ENCODE assay signal across 10 cellular contexts in genomic region chr10:110336111-110336721, GRCh38. TPM values are rescaled to one million over a fixed set of nuclear protein-coding genes. Genes with fewer than 3 reads are reported as not detected.
A peak's percentile ranks its signal among the peaks of the same experiment; 100 is the strongest.
DNase-seq lines count a peak whose midpoint lies in the region; ATAC-seq, FAIRE-seq and TF ChIP-seq lines count a peak whose summit lies in the region.
"Had no signal": no experiment of that assay in that cellular context is flagged by ENCODE, and none has a peak within 500 bp of the region (broad histone marks: within the 10 kb centered on the region; RNA-seq: fewer than 3 reads in every experiment).

No MANE protein-coding gene starts in this region.

- H3K9ac ChIP-seq in H1 (replicated peaks in 1 of 4; ENCODE audit: extremely low read depth in 1 of 4, low read depth in 3 of 4, low read length in 3 of 4) = no peak overlapping the region

- H3K4me2 ChIP-seq in H1 (ENCODE audit: insufficient read depth in 1 of 2, low read depth in 2 of 2, low read length in 2 of 2) = peak overlapping the region; percentile 44 to 56
- H3K4me2 ChIP-seq in osteoblast (ENCODE audit: insufficient read depth, low read length) = peak overlapping the region; percentile 67

- ATAC-seq in HG03439 (IDR thresholded peaks at IDR 0.05; ENCODE audit: unreplicated experiment) = no peak
- ATAC-seq: naive thymus-derived CD8-positive, alpha-beta T cell had no signal

- POLR2A ChIA-PET in H1 (lab: Charles Lee; ENCODE audit: partially characterized antibody) = interaction anchor here (0.7 to 0.9 kb wide), 2 partner anchors 38 to 70 kb away, joined by 3 to 4 read pairs; no protein-coding TSS in a partner anchor

- no peak overlapping the region for H2BK120ac ChIP-seq in H1 (replicated peaks; ENCODE audit: low read depth, low read length)

- H4K5ac ChIP-seq in H1 (ENCODE audit: insufficient read length, low read depth, low read length) = peak overlapping the region; percentile 12

- no peak overlapping the region for H3K18ac ChIP-seq in H1 (ENCODE audit: extremely low read depth, low read length)

- DNase-seq in GM04503 (ENCODE audit: low read depth) = peak; percentile 97
- DNase-seq in NCI-H2227 (lab: John Stamatoyannopoulos, UW; ENCODE audit: unreplicated experiment) = peak; percentile 35
- DNase-seq in H1 (ENCODE audit: low read depth in 1 of 2, low spot score in 2 of 2) = peak in 1 of 2 experiments; percentile 58
- DNase-seq in osteoblast (ENCODE audit: insufficient read length, low spot score, missing footprints) = peak; percentile 98
- no peak for DNase-seq in RPMI8226
- no peak for DNase-seq in GM13977 (ENCODE audit: low spot score)
- DNase-seq in small intestine = no peak
- DNase-seq: naive thymus-derived CD8-positive, alpha-beta T cell had no signal

- no peak overlapping the region; the same call in 1 of the 2 replicates for H2BK5ac ChIP-seq in H1 (ENCODE audit: low read depth, low read length)

- no peak overlapping the region for H3K23ac ChIP-seq in H1 (ENCODE audit: insufficient read length)

- FAIRE-seq in H1 (lab: Jason Lieb, UNC) (no peak), small intestine (lab: Jason Lieb, UNC) (no peak)

- TF ChIP-seq CTCF in H1 (IDR thresholded peaks at IDR 0.05; ENCODE audit: control extremely low read depth in 1 of 3, insufficient read depth in 1 of 3, low read depth in 1 of 3, low read length in 3 of 3) (peak in 2 of 3 experiments; percentile 12 to 17; a peak in 2 of 4 replicates), osteoblast (IDR thresholded peaks at IDR 0.05; ENCODE audit: extremely low read depth, low read depth, low read length) (peak; percentile 33), GM13977 (IDR thresholded peaks at IDR 0.05; ENCODE audit: extremely low read depth, insufficient read depth, missing control alignments) (no peak)

- TF ChIP-seq EP300 in H1 (IDR thresholded peaks at IDR 0.05; ENCODE audit: borderline replicate concordance in 1 of 2, low read depth in 2 of 2, low read length in 2 of 2) = no peak

- TF ChIP-seq RAD21 in H1 (IDR thresholded peaks at IDR 0.05 in 1 of 2, conservative IDR thresholded peaks at IDR 0.05 in 1 of 2; ENCODE audit: low read depth in 2 of 2, low read length in 2 of 2) = no peak

- no peak overlapping the region for H3K4ac ChIP-seq in H1 (replicated peaks; ENCODE audit: insufficient read length, low read depth, low read length)

- CTCF ChIA-PET in H1 (lab: Charles Lee; ENCODE audit: partially characterized antibody) = interaction anchor here (0.7 to 2.3 kb wide), 17 partner anchors 8 to 339 kb away, joined by 3 to 13 read pairs (median 3); no protein-coding TSS in a partner anchor

- no peak overlapping the region for H3K56ac ChIP-seq in H1 (replicated peaks; ENCODE audit: insufficient read length, low read depth, low read length)

- H4K20me1 ChIP-seq in H1 (replicated peaks in 1 of 2; ENCODE audit: control insufficient read depth in 1 of 2, insufficient read depth in 2 of 2, low read length in 2 of 2) (no peaks in the 10 kb centered on the region), osteoblast (ENCODE audit: insufficient read depth, low read length) (no peaks in the 10 kb centered on the region)

- no peak overlapping the region for H2BK12ac ChIP-seq in H1 (ENCODE audit: low read depth, low read length)

- H3K4me1 ChIP-seq in H1 (replicated peaks in 1 of 4; ENCODE audit: control insufficient read depth in 3 of 4, insufficient read depth in 4 of 4, low read length in 3 of 4) (peaks cover 5 to 12% (median 6%) of the 10 kb centered on the region in 4 experiments; a peak in 6 of 7 replicates), osteoblast (ENCODE audit: insufficient read depth, low read length) (peaks cover 29% of the 10 kb centered on the region), small intestine (ENCODE audit: control insufficient read depth in 2 of 2, insufficient read depth in 1 of 2, low read depth in 1 of 2, low read length in 1 of 2) (no peaks in the 10 kb centered on the region)
- H3K4me1 ChIP-seq: uterus had no signal

- H2BK20ac ChIP-seq in H1 (ENCODE audit: low read length) = no peak overlapping the region

- in situ Hi-C loops in GM13977 (cut with MboI; ENCODE audit: low pct_unique_long_range_greater_than_20kb, low sequenced_read_pairs, unreplicated experiment) = no loop called here

- no peak overlapping the region for H2BK15ac ChIP-seq in H1 (ENCODE audit: low read length)

- TF ChIP-seq POLR2A in H1 (IDR thresholded peaks at IDR 0.05; ENCODE audit: control extremely low read depth in 1 of 2, low read depth in 2 of 2, low read length in 2 of 2) = no peak

- H4K91ac ChIP-seq in H1 (replicated peaks; ENCODE audit: insufficient read length, low read length) = no peak overlapping the region

- WGBS in H1 (ENCODE audit: extremely low coverage in 1 of 2, insufficient coverage in 1 of 2, insufficient read length in 1 of 2, insufficient replicate concordance in 2 of 2, low coverage in 1 of 2, low lambda C conversion rate in 2 of 2, missing lambda C conversion rate in 1 of 2), 2 experiments = 45% methylated on average over 10 of the region's 10 CpGs; no CpG with 5 or more reads in 1 of the 2 experiments
- WGBS in small intestine, 3 donors = 68 to 93% (median 79%) methylated on average over 10 of the region's 10 CpGs

- H2AK5ac ChIP-seq in H1 (ENCODE audit: low read depth, low read length) = no peak overlapping the region

- peak overlapping the region; percentile 87 for H2AFZ ChIP-seq in H1 (ENCODE audit: low read length)
- peak overlapping the region; percentile 60 for H2AFZ ChIP-seq in osteoblast (ENCODE audit: low read length)

- no peak overlapping the region for H3K14ac ChIP-seq in H1 (ENCODE audit: insufficient read length)

- H3K4me3 ChIP-seq in H1 (ENCODE audit: extremely low read depth in 1 of 4, insufficient read depth in 2 of 4, low read depth in 3 of 4, low read length in 4 of 4) (peak overlapping the region in 1 of 4 experiments; percentile 8; a peak in 1 of 8 replicates), osteoblast (ENCODE audit: insufficient read depth, low read length) (peak overlapping the region; percentile 36), small intestine (ENCODE audit: low read depth in 1 of 2, low read length in 2 of 2) (no peak overlapping the region)
- H3K4me3 ChIP-seq: uterus had no signal

- H3K36me3 ChIP-seq in H1 (ENCODE audit: control insufficient read depth in 2 of 4, insufficient read depth in 4 of 4, low read length in 3 of 4) = no peaks in the 10 kb centered on the region
- no peaks in the 10 kb centered on the region for H3K36me3 ChIP-seq in osteoblast (ENCODE audit: insufficient read depth, low read length)
- H3K36me3 ChIP-seq in small intestine (ENCODE audit: control insufficient read depth in 2 of 2, insufficient read depth in 2 of 2, low read length in 2 of 2) = no peaks in the 10 kb centered on the region
- H3K36me3 ChIP-seq: uterus had no signal

- H3K9me3 ChIP-seq in H1 (ENCODE audit: insufficient read depth in 2 of 2, low read depth in 1 of 2, low read length in 1 of 2) (peaks cover 0 to 7% of the 10 kb centered on the region in 2 experiments; a peak in 2 of 4 replicates), osteoblast (ENCODE audit: low read depth, low read length) (no peaks in the 10 kb centered on the region), small intestine (ENCODE audit: control insufficient read depth, low read depth) (no peaks in the 10 kb centered on the region)
- H3K9me3 ChIP-seq: uterus had no signal

- H3K79me2 ChIP-seq in H1 (ENCODE audit: control insufficient read depth in 1 of 2, insufficient read depth in 2 of 2, low read length in 2 of 2) = no peaks in the 10 kb centered on the region
- H3K79me2 ChIP-seq in osteoblast (ENCODE audit: insufficient read depth, low read length) = no peaks in the 10 kb centered on the region

- no peaks in the 10 kb centered on the region for H3K79me1 ChIP-seq in H1 (ENCODE audit: low read depth, low read length)

- no peak overlapping the region for H3K27ac ChIP-seq in H1 (ENCODE audit: low read depth, low read length)
- peak overlapping the region; percentile 82 for H3K27ac ChIP-seq in osteoblast (ENCODE audit: low read depth, low read length)
- H3K27ac ChIP-seq in small intestine (ENCODE audit: low read depth in 1 of 2, low read length in 1 of 2) = no peak overlapping the region

- peaks cover 2% of the 10 kb centered on the region; the same call in 1 of the 2 replicates for H3K23me2 ChIP-seq in H1 (ENCODE audit: low read depth, low read length)

- no peak overlapping the region for H4K8ac ChIP-seq in H1 (ENCODE audit: extremely low read depth, insufficient read depth, low read length)

- no peaks in the 10 kb centered on the region for H3K27me3 ChIP-seq in H1 (replicated peaks in 1 of 4; ENCODE audit: control insufficient read depth in 3 of 4, extremely low read depth in 1 of 4, insufficient read depth in 3 of 4, low read length in 3 of 4)
- no peaks in the 10 kb centered on the region for H3K27me3 ChIP-seq in osteoblast (ENCODE audit: insufficient read depth, low read length)
- H3K27me3 ChIP-seq in small intestine (ENCODE audit: control insufficient read depth in 2 of 2, insufficient read depth in 2 of 2, low read length in 2 of 2) = no peaks in the 10 kb centered on the region
- H3K27me3 ChIP-seq: uterus had no signal

TF ChIP-seq in H1, 55 proteins besides CTCF, POLR2A, EP300 and RAD21 (continues in another document):
- no peak for TF ChIP-seq ZNF274 (IDR thresholded peaks at IDR 0.05; ENCODE audit: borderline replicate concordance, extremely low read depth, low read length)
- TF ChIP-seq FOSL1 (IDR thresholded peaks at IDR 0.05; ENCODE audit: insufficient read depth, low read depth, low read length) = no peak
- TF ChIP-seq JUN (IDR thresholded peaks at IDR 0.05; ENCODE audit: low read depth, low read length) = no peak
- no peak for TF ChIP-seq SUZ12 (IDR thresholded peaks at IDR 0.05; ENCODE audit: low read length)
- no peak for TF ChIP-seq SAP30 (IDR thresholded peaks at IDR 0.05; ENCODE audit: insufficient read depth, insufficient replicate concordance, low read length)
- no peak for TF ChIP-seq BRCA1 (IDR thresholded peaks at IDR 0.05; ENCODE audit: low read depth, low read length)
- TF ChIP-seq CTBP2 (IDR thresholded peaks at IDR 0.05; ENCODE audit: borderline replicate concordance, insufficient read depth, insufficient read length, low read length) = no peak
- TF ChIP-seq JUND (IDR thresholded peaks at IDR 0.05; ENCODE audit: low read length) = no peak
- no peak for TF ChIP-seq KDM4A (IDR thresholded peaks at IDR 0.05; ENCODE audit: low read depth, low read length, severe bottlenecking)
- no peak for TF ChIP-seq SRF (IDR thresholded peaks at IDR 0.05; ENCODE audit: low read depth, low read length)

RNA-seq across cellular contexts. Expression of gene SMNDC1, which starts 31.5 kb away (rescaled TPM):
- total RNA-seq in H1 (2021; fragmentation: NEBNext Ultra II Directional; extraction: Animal tissue kit (Norgen Biotek cat#: 25700)) = 48.6 and 53.5 TPM in 2 replicates
- polyA plus RNA-seq in H1 (2011; rRNA removed) (4.3 and 8.1 TPM in 2 replicates), small intestine (10 to 100 TPM; 11.3 to 12.3 (median 11.7) TPM)
- 12.4 TPM for polyA plus RNA-seq in H1 (2011; cell fraction: cytosol; rRNA removed)
- 4.8 TPM for polyA plus RNA-seq in H1 (2011; cell fraction: nucleus; rRNA removed)
- 27.9 to 44.3 TPM (median 32.5 TPM) in 4 replicates for polyA plus RNA-seq in H1 (2012, experiment 1 of 2)
- polyA plus RNA-seq in H1 (2012, experiment 2 of 2) = 7.6 TPM
- polyA plus RNA-seq in H1 (2013, experiment 1 of 2) = 37.6 TPM
- 34.3 TPM for polyA plus RNA-seq in H1 (2013, experiment 2 of 2)
- 5.2 and 8.7 TPM in 2 replicates for polyA minus RNA-seq in H1 (2011; rRNA and poly(A)+ RNA removed)
- polyA minus RNA-seq in H1 (2011; cell fraction: cytosol; rRNA and poly(A)+ RNA removed) = 11.7 TPM
- polyA minus RNA-seq in H1 (2011; cell fraction: nucleus; rRNA and poly(A)+ RNA removed) = 24.3 TPM
- 6.9 and 10.3 TPM in 2 replicates for total RNA-seq in osteoblast

Comparison
In these comparisons a context has a peak if more than half of its experiments do, and no peak if none do; other contexts are left out.
1. DNase-seq: peak in GM04503 (single experiment), NCI-H2227 (single experiment) and osteoblast (single experiment); none in RPMI8226 (single experiment), GM13977 (single experiment) and small intestine (single experiment).